ENCODE assay signal across 1 cellular context in genomic region chr9:137711678-137712105, GRCh38.
TF ChIP-seq lines count a peak whose summit lies in the region.

No MANE protein-coding gene starts in this region.

TF ChIP-seq in HepG2, 621 proteins besides CTCF, POLR2A, EP300 and RAD21 (continued from another document):
- TF ChIP-seq ZBTB33 (CRISPR knock-in tag; IDR thresholded peaks at IDR 0.05) (peak; percentile 78), TSC22D2 (CRISPR knock-in tag; IDR thresholded peaks at IDR 0.05; ENCODE audit: borderline replicate concordance) (no peak), ZNF546 (CRISPR knock-in tag; conservative IDR thresholded peaks at IDR 0.05) (no peak), ZNF709 (CRISPR knock-in tag; IDR thresholded peaks at IDR 0.05) (no peak)
